In the genomic region with DNA sequence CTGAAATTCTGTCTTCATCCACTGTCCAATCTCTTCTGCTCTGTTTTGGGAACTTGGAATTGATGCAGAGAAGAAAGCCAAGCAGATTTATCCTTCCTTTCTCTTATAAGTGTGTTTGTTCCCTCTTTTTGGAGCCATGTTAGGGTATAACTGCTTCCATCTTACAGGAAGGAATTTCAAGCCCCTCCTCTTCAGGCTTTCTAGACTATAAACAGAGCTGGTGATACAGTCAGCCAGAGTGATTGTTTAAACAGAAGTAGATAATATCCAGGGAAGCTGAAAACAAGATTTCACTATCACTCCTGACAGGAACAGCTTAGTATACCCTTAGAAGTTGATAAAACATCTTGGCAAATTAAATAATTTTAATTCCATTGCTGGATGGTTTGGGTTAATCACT, we compare ENCODE assay signal across 22 cellular contexts.
DNase-seq lines count a peak whose midpoint lies in the region; ATAC-seq and TF ChIP-seq lines count a peak whose summit lies in the region.
"Had no signal": no experiment of that assay in that cellular context is flagged by ENCODE, and none has a peak within 500 bp of the region (broad histone marks: within the 10 kb centered on the region; RNA-seq: fewer than 3 reads in every experiment).

No MANE protein-coding gene starts in this region.

- no peaks in the 10 kb centered on the region for H3K79me2 ChIP-seq in PC-3 (ENCODE audit: low read length)

- H3K36me3 Mint-ChIP-seq in mesothelial cell of epicardium = peaks cover 49% of the 10 kb centered on the region

- DNase-seq in PC-3 (no peak), dorsolateral prefrontal cortex (no peak), mesothelial cell of epicardium (ENCODE audit: low spot score in 2 of 2, unreplicated experiment in 2 of 2) (no peak), thoracic aorta (ENCODE audit: low spot score) (no peak), cortex of kidney (lab: John Stamatoyannopoulos, UW) (no peak)
- DNase-seq: activated CD4-positive, alpha-beta T cell treated with anti-CD3 and anti-CD28 coated beads for 1 hour; activated naive CD8-positive, alpha-beta T cell treated with anti-CD3 and anti-CD28 coated beads, Interleukin-2, amount 50 U/mL, for 24 hours; caudate nucleus; DND-41; effector memory CD8-positive, alpha-beta T cell; naive thymus-derived CD8-positive, alpha-beta T cell; NCI-H1417 treated with DMSO at 0.1 percent for 48 hours; NCI-H2171 treated with DMSO at 0.1 percent for 48 hours; NCI-H774; posterior cingulate gyrus had no signal

- H3K4me3 ChIP-seq in PC-3 (ENCODE audit: low read length) (no peak overlapping the region), dorsolateral prefrontal cortex (no peak overlapping the region), thoracic aorta (no peak overlapping the region)
- H3K4me3 ChIP-seq: GM23338, lung, SK-N-MC had no signal

- H3K9me2 ChIP-seq in PC-3 (replicated peaks; ENCODE audit: low read length) = no peaks in the 10 kb centered on the region

- H2AFZ ChIP-seq in PC-3 (ENCODE audit: low read length) = no peak overlapping the region
- H2AFZ ChIP-seq: GM23338 had no signal

- peak overlapping the region; percentile 40; the same call in 1 of the 2 replicates for H3K9ac ChIP-seq in PC-3 (ENCODE audit: low read length)

- CTCF ChIA-PET in PC-3 (lab: Charles Lee) = no interaction called here

- H3K9me3 ChIP-seq in PC-3 (ENCODE audit: low read length) = no peaks in the 10 kb centered on the region
- H3K9me3 ChIP-seq in thoracic aorta = no peaks in the 10 kb centered on the region

- no peak for ATAC-seq in PC-3
- no peak for ATAC-seq in thoracic aorta (ENCODE audit: insufficient number of reproducible peaks, low FRiP score, low read depth)
- no peak for ATAC-seq in HG03196 (IDR thresholded peaks at IDR 0.05; ENCODE audit: unreplicated experiment)
- ATAC-seq in HG02798 (IDR thresholded peaks at IDR 0.05; ENCODE audit: poor library complexity, unreplicated experiment) = no peak
- ATAC-seq: activated naive CD8-positive, alpha-beta T cell treated with anti-CD3 and anti-CD28 coated beads, Interleukin-2, amount 50 U/mL, for 24 hours; effector memory CD8-positive, alpha-beta T cell; GM23338; naive thymus-derived CD8-positive, alpha-beta T cell had no signal

- H3K27ac ChIP-seq in PC-3 (ENCODE audit: low read length) (peak overlapping the region; percentile 94), dorsolateral prefrontal cortex (peak overlapping the region in 30 of 59 donors; percentile 10 to 96 (median 72)), thoracic aorta (peak overlapping the region; percentile 95)
- H3K27ac ChIP-seq: SK-N-MC had no signal

- intact Hi-C loops in PC-3 (cut with micrococcal nuclease) = loop anchor here (2.0 kb wide), 1 partner anchor 13 kb away; no protein-coding TSS in a partner anchor
- intact Hi-C loops in dorsolateral prefrontal cortex (cut with DNase I) = loop anchor here in 1 of 2 donors (5.0 kb wide), 1 partner anchor 42 kb away; no protein-coding TSS in a partner anchor

- no peak overlapping the region for H3K4me3 Mint-ChIP-seq in mesothelial cell of epicardium
- H3K4me3 Mint-ChIP-seq: activated naive CD8-positive, alpha-beta T cell treated with anti-CD3 and anti-CD28 coated beads, Interleukin-2, amount 50 U/mL, for 24 hours; activated T-helper 1 cell treated with anti-CD3 and anti-CD28 coated beads, Interleukin-12 subunit alpha, Interleukin-12 subunit beta, Interleukin-2, Interleukin-4 antibody, amounts not matched to agents 30 ng/mL and 10 ng/mL and 1 ng/mL, durations not matched to agents 14 hours and 24 hours and 36 hours; effector memory CD8-positive, alpha-beta T cell; GM23338; naive thymus-derived CD8-positive, alpha-beta T cell; type B pancreatic cell had no signal

- peaks cover 26% of the 10 kb centered on the region for H3K36me3 ChIP-seq in PC-3 (ENCODE audit: low read depth, low read length)
- peaks cover 76% of the 10 kb centered on the region for H3K36me3 ChIP-seq in thoracic aorta

- peak overlapping the region; percentile 10 for H3K27ac Mint-ChIP-seq in mesothelial cell of epicardium
- H3K27ac Mint-ChIP-seq: activated naive CD8-positive, alpha-beta T cell treated with anti-CD3 and anti-CD28 coated beads, Interleukin-2, amount 50 U/mL, for 24 hours; activated T-helper 1 cell treated with anti-CD3 and anti-CD28 coated beads, Interleukin-12 subunit alpha, Interleukin-12 subunit beta, Interleukin-2, Interleukin-4 antibody, amounts not matched to agents 30 ng/mL and 10 ng/mL and 1 ng/mL, durations not matched to agents 14 hours and 24 hours and 36 hours; effector memory CD8-positive, alpha-beta T cell; GM23338; naive thymus-derived CD8-positive, alpha-beta T cell had no signal

- H3K4me1 ChIP-seq in PC-3 (ENCODE audit: insufficient read depth, low read length) = peaks cover 34% of the 10 kb centered on the region
- H3K4me1 ChIP-seq in thoracic aorta (ENCODE audit: control insufficient read depth in 1 of 2, low read depth in 2 of 2) = peaks cover 54 to 94% of the 10 kb centered on the region in 2 donors

- POLR2A ChIA-PET in PC-3 (lab: Charles Lee; ENCODE audit: unreplicated experiment) = no interaction called here

- no peaks in the 10 kb centered on the region for H3K27me3 Mint-ChIP-seq in mesothelial cell of epicardium (ENCODE audit: low read depth)
- H3K27me3 Mint-ChIP-seq: activated naive CD8-positive, alpha-beta T cell treated with anti-CD3 and anti-CD28 coated beads, Interleukin-2, amount 50 U/mL, for 24 hours; naive thymus-derived CD8-positive, alpha-beta T cell; type B pancreatic cell had no signal

- TF ChIP-seq CTCF in PC-3 (conservative IDR thresholded peaks at IDR 0.05; ENCODE audit: low read depth, low read length) = no peak
- no peak for TF ChIP-seq CTCF in dorsolateral prefrontal cortex (IDR thresholded peaks at IDR 0.05 in 54 of 56, conservative IDR thresholded peaks at IDR 0.05 in 2 of 56; ENCODE audit: low read depth in 1 of 56, partially characterized antibody in 56 of 56)
- TF ChIP-seq CTCF in mesothelial cell of epicardium (IDR thresholded peaks at IDR 0.05; ENCODE audit: unreplicated experiment) = no peak
- TF ChIP-seq CTCF in thoracic aorta (IDR thresholded peaks at IDR 0.05) = no peak

- H3K4me2 ChIP-seq in PC-3 (ENCODE audit: low read length) = peak overlapping the region; percentile 74; the same call in 1 of the 2 replicates
- H3K4me2 ChIP-seq: GM23338 had no signal

- peaks cover 9% of the 10 kb centered on the region for H3K4me1 Mint-ChIP-seq in mesothelial cell of epicardium
- H3K4me1 Mint-ChIP-seq: activated naive CD8-positive, alpha-beta T cell treated with anti-CD3 and anti-CD28 coated beads, Interleukin-2, amount 50 U/mL, for 24 hours; GM23338; naive thymus-derived CD8-positive, alpha-beta T cell had no signal

- no peaks in the 10 kb centered on the region for H3K9me3 Mint-ChIP-seq in mesothelial cell of epicardium
- H3K9me3 Mint-ChIP-seq: activated naive CD8-positive, alpha-beta T cell treated with anti-CD3 and anti-CD28 coated beads, Interleukin-2, amount 50 U/mL, for 24 hours; activated T-helper 1 cell treated with anti-CD3 and anti-CD28 coated beads, Interleukin-12 subunit alpha, Interleukin-12 subunit beta, Interleukin-2, Interleukin-4 antibody, amounts not matched to agents 30 ng/mL and 10 ng/mL and 1 ng/mL, durations not matched to agents 14 hours and 24 hours and 36 hours; effector memory CD8-positive, alpha-beta T cell; GM23338; naive thymus-derived CD8-positive, alpha-beta T cell; type B pancreatic cell had no signal

- H3F3A ChIP-seq in PC-3 (ENCODE audit: low read length, unreplicated experiment) = peaks cover 7% of the 10 kb centered on the region

- no TSS peak for BruUV-seq in PC-3 (replicated peaks; lab: Mats Ljungman, UMichigan)

- H3K27me3 ChIP-seq in PC-3 (ENCODE audit: low read length) (no peaks in the 10 kb centered on the region), dorsolateral prefrontal cortex (no peaks in the 10 kb centered on the region), thoracic aorta (replicated peaks; ENCODE audit: insufficient read depth) (no peaks in the 10 kb centered on the region)

- H4K20me1 ChIP-seq in PC-3 (ENCODE audit: low read length) = no peaks in the 10 kb centered on the region
